24 cellular contexts compared by ENCODE assay signal in genomic region chr18:29271496-29271895, GRCh38.
DNase-seq lines count a peak whose midpoint lies in the region; ATAC-seq and TF ChIP-seq lines count a peak whose summit lies in the region.
"Had no signal": no experiment of that assay in that cellular context is flagged by ENCODE, and none has a peak within 500 bp of the region (broad histone marks: within the 10 kb centered on the region; RNA-seq: fewer than 3 reads in every experiment).

No MANE protein-coding gene starts in this region.

- peak overlapping the region; percentile 78 for H2AFZ ChIP-seq in ACC112 (ENCODE audit: low read length, unreplicated experiment)
- no peak overlapping the region for H2AFZ ChIP-seq in IMR-90 (replicated peaks; ENCODE audit: low read length, poor library complexity)

- DNase-seq in IMR-90: peak; percentile 43
- DNase-seq in brain microvascular endothelial cell: peak; percentile 0
- peak; percentile 35 for DNase-seq in fibroblast of the aortic adventitia (ENCODE audit: low read depth)
- DNase-seq in RPMI8226: no peak
- no peak for DNase-seq in germinal center (ENCODE audit: low spot score)
- DNase-seq in coronary artery (ENCODE audit: low spot score): no peak
- DNase-seq: 8988T; activated CD4-positive, alpha-beta T cell treated with anti-CD3 and anti-CD28 coated beads, Interleukin-2, amount 10 ng/mL, durations not matched to agents 7 days and 5 days; activated CD8-positive, alpha-beta memory T cell treated with anti-CD3 and anti-CD28 coated beads, Interleukin-2, amount 10 ng/mL, durations not matched to agents 7 days and 5 days; activated naive CD4-positive, alpha-beta T cell treated with Interleukin-2 at 50 U/mL for 16 hours; activated T-cell treated with anti-CD3 and anti-CD28 coated beads, Interleukin-2, amount 50 U/mL, for 72 hours; amygdala; DMS79; kidney glomerular epithelial cell; NCI-H1105; NCI-H1930; NCI-H748 treated with DMSO at 0.1 percent for 48 hours; right lobe of liver; upper lobe of right lung had no signal

- H2BK15ac ChIP-seq in IMR-90 (ENCODE audit: low read depth, low read length): no peak overlapping the region

- ATAC-seq in IMR-90 (ENCODE audit: low read depth) (peak; percentile 63), HG02623 (IDR thresholded peaks at IDR 0.05; ENCODE audit: unreplicated experiment) (no peak)
- ATAC-seq: activated CD8-positive, alpha-beta memory T cell treated with anti-CD3 and anti-CD28 coated beads, Interleukin-2, amount 10 ng/mL, durations not matched to agents 7 days and 5 days; activated T-cell treated with anti-CD3 and anti-CD28 coated beads, Interleukin-2, amount 50 U/mL, for 72 hours; GM12878; right lobe of liver; SK-N-SH treated with all-trans-retinoic acid at 6 μM for 48 hours; upper lobe of right lung had no signal

- peak overlapping the region; percentile 24; the same call in 1 of the 2 replicates for H2BK20ac ChIP-seq in IMR-90 (ENCODE audit: low read depth, low read length)

- H3K4me2 ChIP-seq in IMR-90 (ENCODE audit: low read depth, low read length): no peak overlapping the region

- TF ChIP-seq POLR2A in IMR-90 (IDR thresholded peaks at IDR 0.05; ENCODE audit: low read depth, low read length): no peak

- TF ChIP-seq CTCF in IMR-90 (conservative IDR thresholded peaks at IDR 0.05; ENCODE audit: low read depth, low read length) (no peak), brain microvascular endothelial cell (IDR thresholded peaks at IDR 0.05; ENCODE audit: low read depth, low read length, missing control alignments) (no peak), fibroblast of the aortic adventitia (IDR thresholded peaks at IDR 0.05; ENCODE audit: insufficient read depth, low read length) (no peak), coronary artery (IDR thresholded peaks at IDR 0.05) (no peak)

- no peak overlapping the region for H4K91ac ChIP-seq in IMR-90 (ENCODE audit: insufficient read depth, low read depth, low read length)

- no peak overlapping the region for H3K4ac ChIP-seq in IMR-90 (ENCODE audit: low read depth, low read length)

- CTCF ChIA-PET in IMR-90 (lab: Yijun Ruan, JAX): no interaction called here

- no peak for TF ChIP-seq RAD21 in IMR-90 (IDR thresholded peaks at IDR 0.05; ENCODE audit: low read length)

- H3K9me3 ChIP-seq in IMR-90 (ENCODE audit: control insufficient read depth, insufficient read depth, low read length): no peaks in the 10 kb centered on the region
- H3K9me3 ChIP-seq: right lobe of liver, upper lobe of right lung had no signal

- H3K27ac ChIP-seq in ACC112 (ENCODE audit: low read depth, low read length) (peak overlapping the region; percentile 22), IMR-90 (ENCODE audit: insufficient read depth, low read length) (no peak overlapping the region), brain microvascular endothelial cell (no peak overlapping the region), coronary artery (no peak overlapping the region)
- H3K27ac ChIP-seq: right lobe of liver, upper lobe of right lung had no signal

- no peak overlapping the region for H4K5ac ChIP-seq in IMR-90 (ENCODE audit: low read depth, low read length)

- H2BK120ac ChIP-seq in IMR-90 (ENCODE audit: low read depth, low read length): no peak overlapping the region

- no peaks in the 10 kb centered on the region for H3K79me2 ChIP-seq in ACC112 (ENCODE audit: control insufficient read depth, insufficient read depth, low read length, unreplicated experiment)

- H3K27me3 ChIP-seq in ACC112 (ENCODE audit: insufficient read depth, low read length): no peaks in the 10 kb centered on the region
- H3K27me3 ChIP-seq in IMR-90 (ENCODE audit: control insufficient read depth, insufficient read depth, low read length): no peaks in the 10 kb centered on the region
- H3K27me3 ChIP-seq in brain microvascular endothelial cell (replicated peaks): no peaks in the 10 kb centered on the region
- H3K27me3 ChIP-seq: right lobe of liver, upper lobe of right lung had no signal

- peak overlapping the region; percentile 59; the same call in 1 of the 2 replicates for H3K56ac ChIP-seq in IMR-90 (ENCODE audit: extremely low read depth, insufficient read depth, low read length)

- in situ Hi-C loops in IMR-90 (cut with MboI; ENCODE audit: low sequenced_read_pairs): no loop called here
- in situ Hi-C loops in brain microvascular endothelial cell (cut with HindIII; ENCODE audit: low pct_ligation_motif_present, low sequenced_read_pairs): no loop called here

- no peaks in the 10 kb centered on the region for H4K20me1 ChIP-seq in IMR-90 (ENCODE audit: insufficient read depth, low read length)

- WGBS in IMR-90 (ENCODE audit: extremely low coverage in 2 of 2, insufficient read length in 1 of 2), 2 experiments: no CpG with 5 or more reads among the region's 2 CpGs

- no TSS peak for BruUV-seq in IMR-90 (replicated peaks; lab: Mats Ljungman, UMichigan)

- H4K8ac ChIP-seq in IMR-90 (ENCODE audit: low read depth in 2 of 2, low read length in 2 of 2): no peak overlapping the region

- intact Hi-C loops in IMR-90 (cut with micrococcal nuclease): no loop called here

- peaks cover 2% of the 10 kb centered on the region; the same call in 1 of the 2 replicates for H3K9me1 ChIP-seq in IMR-90 (ENCODE audit: insufficient read depth, low read length)

- H3K79me1 ChIP-seq in IMR-90 (ENCODE audit: low read depth in 1 of 2, low read length in 2 of 2): no peaks in the 10 kb centered on the region

- no peak overlapping the region for H2AK5ac ChIP-seq in IMR-90 (ENCODE audit: low read depth, low read length)

- H3K4me3 ChIP-seq in ACC112 (ENCODE audit: low read depth, low read length) (peak overlapping the region; percentile 44; the same call in 1 of the 2 replicates), IMR-90 (ENCODE audit: insufficient read depth, low read depth, low read length) (no peak overlapping the region), brain microvascular endothelial cell (ENCODE audit: low read depth, low read length) (no peak overlapping the region), fibroblast of the aortic adventitia (ENCODE audit: low read depth, low read length) (no peak overlapping the region), coronary artery (no peak overlapping the region)
- H3K4me3 ChIP-seq: GM12878, lung, right lobe of liver, upper lobe of right lung had no signal

- H2AK9ac ChIP-seq in IMR-90 (replicated peaks; ENCODE audit: low read depth, low read length, poor library complexity): no peak overlapping the region

- no peaks in the 10 kb centered on the region for H3K36me3 ChIP-seq in ACC112 (ENCODE audit: insufficient read depth, low read length)
- H3K36me3 ChIP-seq in IMR-90 (ENCODE audit: control insufficient read depth, insufficient read depth, low read length): no peaks in the 10 kb centered on the region
- H3K36me3 ChIP-seq in brain microvascular endothelial cell (replicated peaks): no peaks in the 10 kb centered on the region
- H3K36me3 ChIP-seq: right lobe of liver, upper lobe of right lung had no signal

- no peak overlapping the region for H2BK5ac ChIP-seq in IMR-90 (ENCODE audit: low read depth, low read length, poor library complexity, severe bottlenecking)

- dilution Hi-C loops in IMR-90 (cut with HindIII; ENCODE audit: low sequenced_read_pairs, unreplicated experiment): no loop called here

- peaks cover 9% of the 10 kb centered on the region for H3K4me1 ChIP-seq in ACC112 (ENCODE audit: control insufficient read depth, insufficient read depth, low read length, unreplicated experiment)
- H3K4me1 ChIP-seq in IMR-90 (ENCODE audit: control insufficient read depth, insufficient read depth, low read length): no peaks in the 10 kb centered on the region
- H3K4me1 ChIP-seq: right lobe of liver, upper lobe of right lung had no signal

- no peak overlapping the region for H3K9ac ChIP-seq in IMR-90 (ENCODE audit: low read depth, low read length)

- POLR2A ChIA-PET in IMR-90 (lab: Charles Lee; ENCODE audit: unreplicated experiment): no interaction called here

- H3K14ac ChIP-seq in IMR-90 (replicated peaks; ENCODE audit: low read depth, low read length): no peak overlapping the region

- H3K18ac ChIP-seq in IMR-90 (ENCODE audit: low read depth, low read length): no peak overlapping the region

- H3K23ac ChIP-seq in IMR-90 (ENCODE audit: low read depth, low read length): no peak overlapping the region

TF ChIP-seq in IMR-90, 13 proteins besides CTCF, POLR2A, EP300 and RAD21:
- TF ChIP-seq MXI1 (IDR thresholded peaks at IDR 0.05; ENCODE audit: borderline replicate concordance, low read depth, low read length) (no peak), SMC3 (IDR thresholded peaks at IDR 0.05; ENCODE audit: low read depth, low read length) (no peak), FOS (IDR thresholded peaks at IDR 0.05; ENCODE audit: low read depth, low read length) (no peak; the same call in 1 of the 2 replicates), RCOR1 (IDR thresholded peaks at IDR 0.05; ENCODE audit: insufficient replicate concordance, low read length) (no peak), MAFK (IDR thresholded peaks at IDR 0.05; ENCODE audit: low read depth, low read length) (no peak)

Comparison
In these comparisons a context has a peak if more than half of its experiments do, and no peak if none do; other contexts are left out.
1. DNase-seq: peak in IMR-90 (single experiment), brain microvascular endothelial cell (single experiment) and fibroblast of the aortic adventitia (single experiment); none in RPMI8226 (single experiment), germinal center (single experiment) and coronary artery (single experiment).